21 cellular contexts compared by ENCODE assay signal in genomic region chr5:8826491-8826890, GRCh38.
DNase-seq lines count a peak whose midpoint lies in the region; FAIRE-seq and TF ChIP-seq lines count a peak whose summit lies in the region.
"Had no signal": no experiment of that assay in that cellular context is flagged by ENCODE, and none has a peak within 500 bp of the region (broad histone marks: within the 10 kb centered on the region; RNA-seq: fewer than 3 reads in every experiment).

No MANE protein-coding gene starts in this region.

- H3K27me3 ChIP-seq in breast epithelium = no peaks in the 10 kb centered on the region
- no peaks in the 10 kb centered on the region for H3K27me3 ChIP-seq in astrocyte (ENCODE audit: insufficient read depth, low read length)
- H3K27me3 ChIP-seq in keratinocyte (ENCODE audit: control insufficient read depth, extremely low read depth, insufficient read depth, low read length) = no peaks in the 10 kb centered on the region
- H3K27me3 ChIP-seq in effector memory CD4-positive, alpha-beta T cell (replicated peaks; ENCODE audit: control insufficient read depth, insufficient read depth, low read length, poor library complexity, severe bottlenecking) = no peaks in the 10 kb centered on the region
- H3K27me3 ChIP-seq: SJCRH30 had no signal

- TF ChIP-seq CTCF in MCF 10A (IDR thresholded peaks at IDR 0.05; ENCODE audit: unreplicated experiment) (no peak), breast epithelium (IDR thresholded peaks at IDR 0.05) (no peak), astrocyte (IDR thresholded peaks at IDR 0.05; ENCODE audit: insufficient read depth, low read depth, low read length) (no peak), keratinocyte (optimal IDR thresholded peaks at IDR 0.05 in 1 of 3, IDR thresholded peaks at IDR 0.05 in 1 of 3, conservative IDR thresholded peaks at IDR 0.05 in 1 of 3; ENCODE audit: extremely low read depth in 1 of 3, insufficient read depth in 2 of 3, low read length in 3 of 3) (no peak)

- peak overlapping the region; percentile 3 for H3K27ac Mint-ChIP-seq in MCF 10A (ENCODE audit: low read depth, unreplicated experiment)
- peak overlapping the region; percentile 77 for H3K27ac Mint-ChIP-seq in astrocyte (ENCODE audit: unreplicated experiment)
- H3K27ac Mint-ChIP-seq: CD8-positive, alpha-beta T cell; IgD-negative memory B cell had no signal

- no peak overlapping the region for H3K4me2 ChIP-seq in astrocyte (ENCODE audit: low read length)
- H3K4me2 ChIP-seq in keratinocyte (ENCODE audit: control insufficient read depth, extremely low read depth, insufficient read depth, low read depth, low read length) = peak overlapping the region; percentile 46

- no peak overlapping the region for H3K9ac ChIP-seq in astrocyte (ENCODE audit: low read length)
- no peak overlapping the region for H3K9ac ChIP-seq in keratinocyte (ENCODE audit: control insufficient read depth, extremely low read depth, insufficient read depth, low read length)

- H3K4me1 ChIP-seq in breast epithelium (no peaks in the 10 kb centered on the region), astrocyte (ENCODE audit: insufficient read depth, low read length) (peaks cover 26% of the 10 kb centered on the region), keratinocyte (ENCODE audit: control insufficient read depth, extremely low read depth, insufficient read depth, low read length) (peaks cover 50% of the 10 kb centered on the region)
- H3K4me1 ChIP-seq in effector memory CD4-positive, alpha-beta T cell (ENCODE audit: control insufficient read depth, insufficient read depth, low read length, poor library complexity, severe bottlenecking) = no peaks in the 10 kb centered on the region

- H3K27me3 Mint-ChIP-seq in MCF 10A (ENCODE audit: insufficient read depth, unreplicated experiment) = no peaks in the 10 kb centered on the region
- H3K27me3 Mint-ChIP-seq in astrocyte (ENCODE audit: low read depth, unreplicated experiment) = no peaks in the 10 kb centered on the region
- H3K27me3 Mint-ChIP-seq: IgD-negative memory B cell had no signal

- H4K20me1 ChIP-seq in astrocyte (ENCODE audit: insufficient read depth, low read length) = no peaks in the 10 kb centered on the region
- H4K20me1 ChIP-seq in keratinocyte (ENCODE audit: control insufficient read depth, extremely low read depth, insufficient read depth, low read length) = no peaks in the 10 kb centered on the region

- DNase-seq in MCF 10A (ENCODE audit: unreplicated experiment) (no peak), breast epithelium (ENCODE audit: low spot score in 2 of 2) (no peak), astrocyte (ENCODE audit: low read depth) (no peak), keratinocyte (ENCODE audit: low read depth, low spot score) (no peak), Kasumi-1 (lab: John Stamatoyannopoulos, UW) (no peak), globus pallidus (ENCODE audit: low spot score) (no peak)
- DNase-seq in stimulated activated naive CD4-positive, alpha-beta T cell treated with Interleukin-2 at 50 U/mL for 16 hours (lab: John Stamatoyannopoulos, UW) = no peak
- no peak for DNase-seq in effector memory CD4-positive, alpha-beta T cell
- DNase-seq: 8988T; CD8-positive, alpha-beta T cell; DND-41; GDM1; MV-4-11; NCI-H1417; NCI-H2029; NCI-H2171; NCI-H446 treated with DMSO at 0.1 percent for 48 hours; NK-92 treated with Interleukin-12 subunit alpha and Interleukin-12 subunit beta, amount 100 ng/mL, for 24 hours; SJCRH30 had no signal

- no peaks in the 10 kb centered on the region for H3K9me1 ChIP-seq in keratinocyte (ENCODE audit: control insufficient read depth, extremely low read depth, insufficient read depth, low read length)

- no peak overlapping the region for H3K4me3 Mint-ChIP-seq in MCF 10A (ENCODE audit: unreplicated experiment)
- H3K4me3 Mint-ChIP-seq in astrocyte (ENCODE audit: unreplicated experiment) = no peak overlapping the region
- H3K4me3 Mint-ChIP-seq: CD8-positive, alpha-beta T cell; IgD-negative memory B cell had no signal

- H3K27ac ChIP-seq in breast epithelium (no peak overlapping the region), astrocyte (ENCODE audit: low read depth, low read length) (no peak overlapping the region), keratinocyte (ENCODE audit: control insufficient read depth, insufficient read depth, low read length) (peak overlapping the region; percentile 32)
- H3K27ac ChIP-seq in effector memory CD4-positive, alpha-beta T cell (ENCODE audit: insufficient read depth, low read length, poor library complexity, severe bottlenecking) = no peak overlapping the region
- H3K27ac ChIP-seq: SJCRH30 had no signal

- H3K4me1 Mint-ChIP-seq in MCF 10A (ENCODE audit: insufficient read depth, unreplicated experiment) (peaks cover 37% of the 10 kb centered on the region), astrocyte (ENCODE audit: low read depth, unreplicated experiment) (peaks cover 58% of the 10 kb centered on the region)
- H3K4me1 Mint-ChIP-seq: IgD-negative memory B cell had no signal

- intact Hi-C loops in MCF 10A (cut with micrococcal nuclease) = loop anchor here (5.0 kb wide), 2 partner anchors 49 to 81 kb away; no protein-coding TSS in a partner anchor
- intact Hi-C loops in breast epithelium (cut with DNase I; ENCODE audit: low total_unique reads) = no loop called here

- no peaks in the 10 kb centered on the region for H3K9me3 ChIP-seq in breast epithelium
- H3K9me3 ChIP-seq in astrocyte (ENCODE audit: insufficient read depth, low read depth, low read length) = no peaks in the 10 kb centered on the region
- no peaks in the 10 kb centered on the region for H3K9me3 ChIP-seq in keratinocyte (ENCODE audit: control insufficient read depth, low read depth, low read length)
- no peaks in the 10 kb centered on the region for H3K9me3 ChIP-seq in effector memory CD4-positive, alpha-beta T cell (ENCODE audit: control insufficient read depth, low read length)
- H3K9me3 ChIP-seq: SJCRH30 had no signal

- no peaks in the 10 kb centered on the region for H3K36me3 ChIP-seq in breast epithelium
- no peaks in the 10 kb centered on the region for H3K36me3 ChIP-seq in astrocyte (ENCODE audit: insufficient read depth, low read length)
- no peaks in the 10 kb centered on the region for H3K36me3 ChIP-seq in keratinocyte (ENCODE audit: control insufficient read depth in 2 of 2, extremely low read depth in 1 of 2, insufficient read depth in 2 of 2, low read length in 2 of 2)
- H3K36me3 ChIP-seq in effector memory CD4-positive, alpha-beta T cell (ENCODE audit: control insufficient read depth, insufficient read depth, low read length) = no peaks in the 10 kb centered on the region
- H3K36me3 ChIP-seq: SJCRH30 had no signal

- TF ChIP-seq POLR2A in breast epithelium (IDR thresholded peaks at IDR 0.05) = no peak

- H3K36me3 Mint-ChIP-seq in MCF 10A (ENCODE audit: insufficient read depth, unreplicated experiment) (no peaks in the 10 kb centered on the region), astrocyte (ENCODE audit: low read depth, unreplicated experiment) (peaks cover 4% of the 10 kb centered on the region)
- H3K36me3 Mint-ChIP-seq: CD8-positive, alpha-beta T cell; IgD-negative memory B cell had no signal

- FAIRE-seq in astrocyte (lab: Jason Lieb, UNC) (peak; percentile 29), keratinocyte (lab: Jason Lieb, UNC) (peak; percentile 26)
- FAIRE-seq: GM12891 had no signal

- no TSS peak for BruUV-seq in MCF 10A (replicated peaks; lab: Mats Ljungman, UMichigan)

- H3K4me3 ChIP-seq in breast epithelium (no peak overlapping the region), astrocyte (ENCODE audit: insufficient read depth, low read depth, low read length) (no peak overlapping the region), keratinocyte (ENCODE audit: control insufficient read depth in 2 of 3, extremely low read depth in 1 of 3, insufficient read depth in 2 of 3, low read depth in 1 of 3, low read length in 3 of 3) (no peak overlapping the region)
- no peak overlapping the region for H3K4me3 ChIP-seq in effector memory CD4-positive, alpha-beta T cell (ENCODE audit: insufficient read depth, low read depth, low read length, poor library complexity, severe bottlenecking)
- H3K4me3 ChIP-seq: SJCRH30 had no signal

- H3K9me3 Mint-ChIP-seq in MCF 10A (ENCODE audit: unreplicated experiment) (peaks cover 9% of the 10 kb centered on the region), astrocyte (ENCODE audit: unreplicated experiment) (peaks cover 10% of the 10 kb centered on the region)

- H2AFZ ChIP-seq in astrocyte (ENCODE audit: low read depth, low read length) (no peak overlapping the region), keratinocyte (ENCODE audit: control insufficient read depth, low read length) (peak overlapping the region; percentile 85)

- POLR2A ChIA-PET in MCF 10A (lab: Yijun Ruan, JAX) = no interaction called here

- H3K79me2 ChIP-seq in astrocyte (ENCODE audit: insufficient read depth, low read length) (no peaks in the 10 kb centered on the region), keratinocyte (ENCODE audit: control insufficient read depth, insufficient read depth, low read length) (no peaks in the 10 kb centered on the region)

- dilution Hi-C loops in keratinocyte (cut with MboI; ENCODE audit: extremely low pct_ligation_motif_present, low sequenced_read_pairs) = no loop called here

- CTCF ChIA-PET in MCF 10A (lab: Yijun Ruan, JAX) = interaction anchor here (0.7 kb wide), 1 partner anchor 13 kb away, joined by 3 read pairs; no protein-coding TSS in a partner anchor
